In the genomic region with DNA sequence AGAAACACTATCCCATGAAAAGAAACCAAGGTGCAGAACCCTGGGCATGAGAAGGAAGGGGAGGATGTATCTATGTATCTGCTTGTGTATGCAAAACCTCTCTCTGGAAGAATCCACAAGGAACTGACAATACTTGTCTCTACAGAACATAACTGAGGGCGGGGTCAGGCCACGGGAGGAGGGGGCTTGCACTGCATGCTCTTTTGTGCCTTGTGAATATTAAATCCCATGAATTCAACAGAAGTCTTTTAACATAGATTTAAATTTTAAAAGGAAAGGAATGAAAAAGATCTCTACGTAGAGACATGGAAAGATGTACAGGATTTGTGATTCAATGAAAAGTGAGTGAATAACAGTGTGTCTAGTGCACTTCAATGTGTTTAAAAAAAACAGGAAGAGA, we compare ENCODE assay signal across 30 cellular contexts.
"Had no signal": no experiment of that assay in that cellular context is flagged by ENCODE, and none has a peak within 500 bp of the region (broad histone marks: within the 10 kb centered on the region; RNA-seq: fewer than 3 reads in every experiment).

No MANE protein-coding gene starts in this region.

- ATAC-seq: activated CD4-positive, alpha-beta T cell treated with anti-CD3 and anti-CD28 coated beads for 36 hours; activated CD8-positive, alpha-beta memory T cell treated with anti-CD3 and anti-CD28 coated beads, Interleukin-2, amount 10 ng/mL, durations not matched to agents 7 days and 5 days; activated CD8-positive, alpha-beta T cell treated with anti-CD3 and anti-CD28 coated beads, Interleukin-2, amount 10 ng/mL, durations not matched to agents 7 days and 5 days; activated naive CD8-positive, alpha-beta T cell treated with anti-CD3 and anti-CD28 coated beads, Interleukin-2, amount 50 U/mL, for 24 hours; body of pancreas; gastroesophageal sphincter had no signal

- H3K27me3 ChIP-seq: adrenal gland, body of pancreas, colonic mucosa had no signal

- DNase-seq: activated CD4-positive, alpha-beta memory T cell treated with anti-CD3 and anti-CD28 coated beads for 36 hours; activated CD4-positive, alpha-beta T cell treated with anti-CD3 and anti-CD28 coated beads for 36 hours; activated CD4-positive, alpha-beta T cell treated with anti-CD3 and anti-CD28 coated beads, Interleukin-2, amount 10 ng/mL, durations not matched to agents 24 days and 14 days; activated CD4-positive, CD25-positive, alpha-beta regulatory T cell; activated CD4-positive, CD25-positive, alpha-beta regulatory T cell treated with anti-CD3 and anti-CD28 coated beads, Interleukin-2, amount 50 U/mL, for 72 hours; activated CD8-positive, alpha-beta memory T cell treated with anti-CD3 and anti-CD28 coated beads, Interleukin-2, amount 10 ng/mL, durations not matched to agents 7 days and 5 days; activated CD8-positive, alpha-beta memory T cell treated with anti-CD3 and anti-CD28 coated beads, Interleukin-2, amount 50 U/mL, for 4 hours; activated CD8-positive, alpha-beta T cell treated with anti-CD3 and anti-CD28 coated beads, Interleukin-2, amount 10 ng/mL, durations not matched to agents 7 days and 5 days; activated effector memory CD4-positive, alpha-beta T cell treated with anti-CD3 and anti-CD28 coated beads, Interleukin-2, amount 50 U/mL, for 16 hours; activated naive CD4-positive, alpha-beta T cell treated with anti-CD3 and anti-CD28 coated beads for 36 hours; activated naive CD8-positive, alpha-beta T cell treated with anti-CD3 and anti-CD28 coated beads for 36 hours; activated naive CD8-positive, alpha-beta T cell treated with anti-CD3 and anti-CD28 coated beads, Interleukin-2, amount 50 U/mL, for 24 hours; activated T-cell treated with anti-CD3 and anti-CD28 coated beads, Interleukin-2, amount 50 U/mL, for 1 hour; activated T-cell treated with anti-CD3 and anti-CD28 coated beads, Interleukin-2, amount 50 U/mL, for 48 hours; adrenal gland; amygdala; aorta; body of pancreas; central memory CD4-positive, alpha-beta T cell; cerebellar nuclear complex; colonic mucosa; effector CD8-positive, alpha-beta T cell; esophagus squamous epithelium; foreskin melanocyte; T-helper 1 cell; T-helper 2 cell had no signal

- H3K27ac Mint-ChIP-seq: activated CD4-positive, alpha-beta memory T cell treated with anti-CD3 and anti-CD28 coated beads for 36 hours; activated naive CD4-positive, alpha-beta T cell treated with anti-CD3 and anti-CD28 coated beads for 36 hours had no signal

- H3K4me1 ChIP-seq: adrenal gland, body of pancreas, colonic mucosa, esophagus squamous epithelium, gastroesophageal sphincter had no signal

- H3K9me3 Mint-ChIP-seq: activated CD4-positive, alpha-beta memory T cell treated with anti-CD3 and anti-CD28 coated beads for 36 hours; activated CD4-positive, alpha-beta T cell treated with anti-CD3 and anti-CD28 coated beads, Interleukin-2, amount 10 ng/mL, durations not matched to agents 24 days and 14 days; activated naive CD4-positive, alpha-beta T cell treated with anti-CD3 and anti-CD28 coated beads, Interleukin-2, amount 50 U/mL, for 24 hours; activated T-helper 1 cell treated with anti-CD3 and anti-CD28 coated beads, Interleukin-12 subunit alpha, Interleukin-12 subunit beta, Interleukin-2, Interleukin-4 antibody, amounts not matched to agents 30 ng/mL and 10 ng/mL and 1 ng/mL, durations not matched to agents 14 hours and 24 hours and 36 hours had no signal

- H3K36me3 ChIP-seq: adrenal gland, colonic mucosa, esophagus squamous epithelium, gastroesophageal sphincter had no signal

- H3K36me3 Mint-ChIP-seq: activated CD4-positive, alpha-beta memory T cell treated with anti-CD3 and anti-CD28 coated beads for 36 hours; activated naive CD8-positive, alpha-beta T cell treated with anti-CD3 and anti-CD28 coated beads for 36 hours had no signal

- H3K4me3 ChIP-seq: adrenal gland, body of pancreas, colonic mucosa, esophagus squamous epithelium, gastroesophageal sphincter had no signal

- H3K27me3 Mint-ChIP-seq: activated CD4-positive, alpha-beta memory T cell treated with anti-CD3 and anti-CD28 coated beads for 36 hours; activated CD4-positive, alpha-beta T cell treated with anti-CD3 and anti-CD28 coated beads, Interleukin-2, amount 10 ng/mL, durations not matched to agents 24 days and 14 days; activated CD8-positive, alpha-beta memory T cell treated with anti-CD3 and anti-CD28 coated beads, Interleukin-2, amount 10 ng/mL, durations not matched to agents 7 days and 5 days; activated naive CD4-positive, alpha-beta T cell treated with anti-CD3 and anti-CD28 coated beads, Interleukin-2, amount 50 U/mL, for 24 hours; activated naive CD8-positive, alpha-beta T cell treated with anti-CD3 and anti-CD28 coated beads for 36 hours; activated naive CD8-positive, alpha-beta T cell treated with anti-CD3 and anti-CD28 coated beads, Interleukin-2, amount 50 U/mL, for 24 hours had no signal

- H3K9me3 ChIP-seq: adrenal gland, body of pancreas, colonic mucosa, esophagus squamous epithelium had no signal

- H3K4me3 Mint-ChIP-seq: activated CD4-positive, alpha-beta memory T cell treated with anti-CD3 and anti-CD28 coated beads for 36 hours; activated CD4-positive, alpha-beta T cell treated with anti-CD3 and anti-CD28 coated beads for 36 hours; activated CD4-positive, alpha-beta T cell treated with anti-CD3 and anti-CD28 coated beads, Interleukin-2, amount 10 ng/mL, durations not matched to agents 24 days and 14 days; activated CD8-positive, alpha-beta memory T cell treated with anti-CD3 and anti-CD28 coated beads, Interleukin-2, amount 10 ng/mL, durations not matched to agents 7 days and 5 days; activated CD8-positive, alpha-beta T cell treated with anti-CD3 and anti-CD28 coated beads, Interleukin-2, amount 10 ng/mL, durations not matched to agents 7 days and 5 days; activated naive CD4-positive, alpha-beta T cell treated with anti-CD3 and anti-CD28 coated beads for 36 hours; activated naive CD4-positive, alpha-beta T cell treated with anti-CD3 and anti-CD28 coated beads, Interleukin-2, amount 50 U/mL, for 24 hours; activated naive CD8-positive, alpha-beta T cell treated with anti-CD3 and anti-CD28 coated beads for 36 hours; activated naive CD8-positive, alpha-beta T cell treated with anti-CD3 and anti-CD28 coated beads, Interleukin-2, amount 50 U/mL, for 24 hours; activated T-helper 1 cell treated with anti-CD3 and anti-CD28 coated beads, Interleukin-12 subunit alpha, Interleukin-12 subunit beta, Interleukin-2, Interleukin-4 antibody, amounts not matched to agents 30 ng/mL and 10 ng/mL and 1 ng/mL, durations not matched to agents 14 hours and 24 hours and 36 hours had no signal

- H3K27ac ChIP-seq: adrenal gland, body of pancreas, colonic mucosa, epithelial cell of prostate, esophagus squamous epithelium, gastroesophageal sphincter had no signal
